14 cellular contexts compared by ENCODE assay signal in genomic region chr15:92682772-92683510, GRCh38. TPM values are rescaled to one million over a fixed set of nuclear protein-coding genes. Genes with fewer than 3 reads are reported as not detected.
DNase-seq lines count a peak whose midpoint lies in the region; ATAC-seq, FAIRE-seq and TF ChIP-seq lines count a peak whose summit lies in the region.
"Had no signal": no experiment of that assay in that cellular context is flagged by ENCODE, and none has a peak within 500 bp of the region (broad histone marks: within the 10 kb centered on the region; RNA-seq: fewer than 3 reads in every experiment).

No MANE protein-coding gene starts in this region.

- in situ Hi-C loops in GM13977 (cut with MboI; ENCODE audit: low pct_unique_long_range_greater_than_20kb, low sequenced_read_pairs, unreplicated experiment), result no loop called here

- TF ChIP-seq CTCF in VCaP (conservative IDR thresholded peaks at IDR 0.05) (no peak), fibroblast of pulmonary artery (IDR thresholded peaks at IDR 0.05; ENCODE audit: low read length, missing control alignments) (no peak), pancreas (IDR thresholded peaks at IDR 0.05) (no peak), thyroid gland (IDR thresholded peaks at IDR 0.05) (no peak), colonic mucosa (IDR thresholded peaks at IDR 0.05) (no peak), GM13977 (IDR thresholded peaks at IDR 0.05; ENCODE audit: extremely low read depth, insufficient read depth, missing control alignments) (no peak)

- DNase-seq in AG08395 (ENCODE audit: low spot score) (peak; percentile 26), fibroblast of pulmonary artery (ENCODE audit: low read depth) (peak; percentile 68), pancreas (no peak), thyroid gland (no peak), colonic mucosa (no peak), GM13977 (ENCODE audit: low spot score) (no peak)
- DNase-seq in stimulated activated CD4-positive, alpha-beta T cell treated with anti-CD3 and anti-CD28 coated beads, Interleukin-12 subunit alpha, Interleukin-12 subunit beta, amount 100 ng/mL, for 4 hours, result no peak
- DNase-seq: activated CD8-positive, alpha-beta T cell treated with anti-CD3 and anti-CD28 coated beads for 36 hours; NCI-H526 treated with DMSO at 0.1 percent for 48 hours; PC-9 had no signal

- peak in 3 of 4 donors; percentile 15 to 33 (median 18) for ATAC-seq in pancreas
- ATAC-seq: activated CD8-positive, alpha-beta T cell treated with anti-CD3 and anti-CD28 coated beads for 36 hours had no signal

- TF ChIP-seq POLR2A in thyroid gland (IDR thresholded peaks at IDR 0.05), result no peak

- H3K9ac ChIP-seq in colonic mucosa (ENCODE audit: low read depth in 2 of 2, low read length in 2 of 2), result no peak overlapping the region

- H3K36me3 ChIP-seq in pancreas (no peaks in the 10 kb centered on the region), thyroid gland (no peaks in the 10 kb centered on the region), colonic mucosa (no peaks in the 10 kb centered on the region)
- H3K36me3 ChIP-seq: HAP-1 had no signal

- H3K27me3 ChIP-seq in pancreas (no peaks in the 10 kb centered on the region), thyroid gland (no peaks in the 10 kb centered on the region), colonic mucosa (no peaks in the 10 kb centered on the region)
- H3K27me3 ChIP-seq: hepatocyte had no signal

- H3K4me3 ChIP-seq in fibroblast of pulmonary artery (replicated peaks; ENCODE audit: low read depth, low read length) (no peak overlapping the region), pancreas (no peak overlapping the region), thyroid gland (replicated peaks in 1 of 3) (no peak overlapping the region), colonic mucosa (no peak overlapping the region)
- H3K4me3 ChIP-seq: HAP-1, hepatocyte, PC-9 had no signal

- no peak for FAIRE-seq in pancreas (lab: Jason Lieb, UNC)
- FAIRE-seq: A204.1 had no signal

- H3K4me1 ChIP-seq in pancreas, result no peaks in the 10 kb centered on the region
- peaks cover 6 to 9% of the 10 kb centered on the region in 2 donors for H3K4me1 ChIP-seq in thyroid gland
- no peaks in the 10 kb centered on the region for H3K4me1 ChIP-seq in colonic mucosa
- H3K4me1 ChIP-seq: HAP-1 had no signal

- intact Hi-C loops in pancreas (cut with DNase I) (loop anchor here in 2 of 3 donors (5.0 to 10.0 kb wide), 2 partner anchors 158 to 161 kb away; no protein-coding TSS in a partner anchor), thyroid gland (cut with DNase I) (loop anchor here (2.0 kb wide), 1 partner anchor 160 kb away; no protein-coding TSS in a partner anchor), colonic mucosa (cut with DNase I) (loop anchor here (5.0 kb wide), 1 partner anchor 161 kb away; no protein-coding TSS in a partner anchor)

- no peaks in the 10 kb centered on the region for H3K9me3 ChIP-seq in pancreas
- H3K9me3 ChIP-seq in thyroid gland, result no peaks in the 10 kb centered on the region
- H3K9me3 ChIP-seq in colonic mucosa, result no peaks in the 10 kb centered on the region
- H3K9me3 ChIP-seq: HAP-1 had no signal

- 67 to 71% methylated on average over 7 of the region's 7 CpGs for WGBS in pancreas, 2 donors
- WGBS in thyroid gland, 2 donors, result 77 to 78% methylated on average over 7 of the region's 7 CpGs

- H3K27ac ChIP-seq in VCaP (peak overlapping the region; percentile 2; the same call in 1 of the 2 replicates), pancreas (no peak overlapping the region), thyroid gland (peak overlapping the region in 1 of 3 donors; percentile 23), colonic mucosa (no peak overlapping the region)
- H3K27ac ChIP-seq: hepatocyte, PC-9 had no signal

RNA-seq across cellular contexts. Expression of gene FAM174B, which starts 27.4 kb away (rescaled TPM):
- total RNA-seq in pancreas (100 to 1,000 TPM in 1 of 6 donors, 10 to 100 TPM in 5; 42.3 to 122 (median 73.6) TPM), thyroid gland (10 to 100 TPM; 51.9 to 69.4 (median 61.4) TPM), colonic mucosa (10 to 100 TPM; 25.2 to 25.7 TPM)
- 10 to 100 TPM; 26.0 to 26.8 TPM for polyA plus RNA-seq in pancreas

Comparison
In these comparisons a context has a peak if more than half of its experiments do, and no peak if none do; other contexts are left out.
1. DNase-seq: peak in AG08395 (single experiment) and fibroblast of pulmonary artery (single experiment); none in pancreas (0 of 6), stimulated activated CD4-positive, alpha-beta T cell treated with anti-CD3 and anti-CD28 coated beads, Interleukin-12 subunit alpha, Interleukin-12 subunit beta, amount 100 ng/mL, for 4 hours (single experiment), thyroid gland (0 of 2), colonic mucosa (single experiment) and GM13977 (single experiment).